In genomic region chr6:18491303-18492090, GRCh38 we compare ENCODE assay signal across 21 cellular contexts.
A peak's percentile ranks its signal among the peaks of the same experiment; 100 is the strongest.
DNase-seq lines count a peak whose midpoint lies in the region; ATAC-seq, FAIRE-seq and TF ChIP-seq lines count a peak whose summit lies in the region.
"Had no signal": no experiment of that assay in that cellular context is flagged by ENCODE, and none has a peak within 500 bp of the region (broad histone marks: within the 10 kb centered on the region; RNA-seq: fewer than 3 reads in every experiment).

No MANE protein-coding gene starts in this region.

- intact Hi-C loops in HepG2 (cut with micrococcal nuclease; ENCODE audit: unreplicated experiment): no loop called here
- intact Hi-C loops in right lobe of liver (cut with DNase I): no loop called here
- intact Hi-C loops in breast epithelium (cut with DNase I; ENCODE audit: low total_unique reads): no loop called here

- H2AFZ ChIP-seq in HepG2 (ENCODE audit: low read length): no peak overlapping the region

- no TSS peak for BruUV-seq in HepG2 (replicated peaks; lab: Mats Ljungman, UMichigan)

- H3K27me3 ChIP-seq in HepG2 (ENCODE audit: control insufficient read depth in 1 of 2, insufficient read depth in 2 of 2, low read length in 2 of 2): no peaks in the 10 kb centered on the region; a peak in 1 of 5 replicates
- no peaks in the 10 kb centered on the region for H3K27me3 ChIP-seq in right lobe of liver
- no peaks in the 10 kb centered on the region for H3K27me3 ChIP-seq in breast epithelium
- no peaks in the 10 kb centered on the region for H3K27me3 ChIP-seq in upper lobe of left lung
- H3K27me3 ChIP-seq: cardiac muscle cell, uterus had no signal

- H3K4me2 ChIP-seq in HepG2 (ENCODE audit: low read depth, low read length): no peak overlapping the region
- H3K4me2 ChIP-seq: A549 had no signal

- TF ChIP-seq POLR2A in HepG2 (IDR thresholded peaks at IDR 0.05; ENCODE audit: insufficient read depth in 1 of 2, low read depth in 2 of 2, low read length in 2 of 2) (no peak), right lobe of liver (IDR thresholded peaks at IDR 0.05) (no peak), breast epithelium (IDR thresholded peaks at IDR 0.05) (no peak), upper lobe of left lung (IDR thresholded peaks at IDR 0.05) (no peak)

- TF ChIP-seq CTCF in HepG2 (CRISPR knock-in tag; IDR thresholded peaks at IDR 0.05) (no peak), right lobe of liver (IDR thresholded peaks at IDR 0.05) (no peak), breast epithelium (IDR thresholded peaks at IDR 0.05) (peak in 1 of 3 donors; percentile 21), upper lobe of left lung (IDR thresholded peaks at IDR 0.05) (peak in 1 of 6 experiments; percentile 13)

- no peak for DNase-seq in HepG2 (ENCODE audit: low spot score)
- DNase-seq in right lobe of liver: no peak
- peak in 1 of 2 donors; percentile 33 for DNase-seq in breast epithelium (ENCODE audit: low spot score in 2 of 2)
- DNase-seq in kidney tubule cell (ENCODE audit: low spot score): peak; percentile 83
- DNase-seq in upper lobe of left lung: no peak
- no peak for DNase-seq in KBM-7
- DNase-seq in DMS114 treated with DMSO at 0.1 percent for 48 hours (lab: John Stamatoyannopoulos, UW; ENCODE audit: unreplicated experiment): no peak
- DNase-seq: activated CD4-positive, alpha-beta T cell treated with anti-CD3 and anti-CD28 coated beads for 4 hours; CD4-positive, alpha-beta memory T cell; left ventricle myocardium superior; naive B cell; NCI-H1694; SHP77; stimulated activated naive CD8-positive, alpha-beta T cell treated with anti-CD3 and anti-CD28 coated beads, Interleukin-15, Interleukin-2, amounts not matched to agents 100 U/mL and 50 U/mL, for 24 hours; T-helper 2 cell; uterus had no signal

- no peak overlapping the region for H3K4me3 ChIP-seq in HepG2 (replicated peaks in 1 of 3; ENCODE audit: insufficient read depth in 1 of 3, low read depth in 2 of 3, low read length in 3 of 3)
- H3K4me3 ChIP-seq in right lobe of liver: no peak overlapping the region
- peak overlapping the region in 1 of 3 donors; percentile 9 for H3K4me3 ChIP-seq in breast epithelium
- H3K4me3 ChIP-seq in upper lobe of left lung: no peak overlapping the region
- H3K4me3 ChIP-seq: A549, cardiac muscle cell, uterus had no signal

- TF ChIP-seq RAD21 in HepG2 (CRISPR knock-in tag; IDR thresholded peaks at IDR 0.05): no peak

- POLR2A ChIA-PET in HepG2 (lab: Yijun Ruan, JAX): no interaction called here

- in situ Hi-C loops in HepG2 (cut with HindIII; ENCODE audit: extremely low pct_ligation_motif_present, low pct_unique_long_range_greater_than_20kb): no loop called here
- in situ Hi-C loops in KBM-7 (cut with MboI; ENCODE audit: low pct_unique_long_range_greater_than_20kb, low sequenced_read_pairs): no loop called here

- no peak for FAIRE-seq in HepG2 (lab: Jason Lieb, UNC)
- FAIRE-seq: A549, G401.6, GM12892 had no signal

- H3K27ac ChIP-seq in HepG2 (ENCODE audit: extremely low read length, insufficient read depth, low read length) (no peak overlapping the region), right lobe of liver (no peak overlapping the region), breast epithelium (peak overlapping the region; percentile 71 to 84), upper lobe of left lung (peak overlapping the region in 3 of 4 donors; percentile 3 to 76 (median 53))
- H3K27ac ChIP-seq: A549, cardiac muscle cell, uterus had no signal

- no peaks in the 10 kb centered on the region for H3K79me2 ChIP-seq in HepG2 (ENCODE audit: insufficient read depth, low read length)

- H3K9ac ChIP-seq in HepG2 (ENCODE audit: insufficient read depth, low read depth, low read length): no peak overlapping the region

- ATAC-seq in HepG2 (peak; percentile 92), right lobe of liver (no peak), upper lobe of left lung (ENCODE audit: low FRiP score in 2 of 2) (peak in 1 of 2 donors; percentile 16), HG03097 (IDR thresholded peaks at IDR 0.05; ENCODE audit: low FRiP score, unreplicated experiment) (no peak)
- ATAC-seq: A549; left ventricle myocardium superior; stimulated activated naive CD8-positive, alpha-beta T cell treated with anti-CD3 and anti-CD28 coated beads, Interleukin-15, Interleukin-2, amounts not matched to agents 100 U/mL and 50 U/mL, for 24 hours had no signal

- H3K36me3 ChIP-seq in HepG2 (replicated peaks in 1 of 2; ENCODE audit: control insufficient read depth in 1 of 2, insufficient read depth in 2 of 2, low read length in 2 of 2) (no peaks in the 10 kb centered on the region), right lobe of liver (no peaks in the 10 kb centered on the region), breast epithelium (no peaks in the 10 kb centered on the region), upper lobe of left lung (no peaks in the 10 kb centered on the region)
- H3K36me3 ChIP-seq: cardiac muscle cell, uterus had no signal

- H3K9me3 ChIP-seq in HepG2 (ENCODE audit: low read length): no peaks in the 10 kb centered on the region
- no peaks in the 10 kb centered on the region for H3K9me3 ChIP-seq in right lobe of liver
- H3K9me3 ChIP-seq in breast epithelium: no peaks in the 10 kb centered on the region
- H3K9me3 ChIP-seq in upper lobe of left lung: no peaks in the 10 kb centered on the region
- H3K9me3 ChIP-seq: A549, uterus had no signal

- CTCF ChIA-PET in HepG2 (lab: Yijun Ruan, JAX; ENCODE audit: low intra/inter-chr PET ratio, low total read pairs): no interaction called here

- H3K4me1 ChIP-seq in HepG2 (ENCODE audit: insufficient read depth, low read length): no peaks in the 10 kb centered on the region
- no peaks in the 10 kb centered on the region for H3K4me1 ChIP-seq in right lobe of liver
- H3K4me1 ChIP-seq in breast epithelium: peaks cover 0 to 4% of the 10 kb centered on the region in 2 donors
- H3K4me1 ChIP-seq in upper lobe of left lung: peaks cover 4 to 31% (median 20%) of the 10 kb centered on the region in 4 donors
- H3K4me1 ChIP-seq: uterus had no signal

- no peak for TF ChIP-seq EP300 in HepG2 (IDR thresholded peaks at IDR 0.05; ENCODE audit: low read depth in 2 of 2, low read length in 2 of 2)
- no peak for TF ChIP-seq EP300 in HepG2 (CRISPR knock-in tag; IDR thresholded peaks at IDR 0.05; ENCODE audit: borderline replicate concordance)
- TF ChIP-seq EP300 in upper lobe of left lung (IDR thresholded peaks at IDR 0.05): no peak

- 42% methylated on average over 13 of the region's 13 CpGs for WGBS in HepG2 (ENCODE audit: low lambda C conversion rate)
- 95% methylated on average over 5 of the region's 13 CpGs for WGBS in right lobe of liver (ENCODE audit: insufficient coverage, low coverage, low lambda C conversion rate, missing lambda C conversion rate)
- WGBS in upper lobe of left lung, 2 donors: 79 to 86% methylated on average over 11 to 13 of the region's 13 CpGs

- no peaks in the 10 kb centered on the region for H4K20me1 ChIP-seq in HepG2 (ENCODE audit: insufficient read depth, low read length)

TF ChIP-seq in HepG2, 621 proteins besides CTCF, POLR2A, EP300 and RAD21 (continues in another document):
- TF ChIP-seq TGIF2 (CRISPR knock-in tag; IDR thresholded peaks at IDR 0.05): no peak
- TF ChIP-seq MIXL1 (CRISPR knock-in tag; IDR thresholded peaks at IDR 0.05): no peak
- TF ChIP-seq ZNF160 (CRISPR knock-in tag; IDR thresholded peaks at IDR 0.05): no peak
- no peak for TF ChIP-seq ZNF839 (CRISPR knock-in tag; IDR thresholded peaks at IDR 0.05; ENCODE audit: borderline replicate concordance)
- no peak for TF ChIP-seq GTF3A (CRISPR knock-in tag; conservative IDR thresholded peaks at IDR 0.05)
- no peak for TF ChIP-seq PATZ1 (CRISPR knock-in tag; IDR thresholded peaks at IDR 0.05)
- no peak for TF ChIP-seq NBN (conservative IDR thresholded peaks at IDR 0.05)
- no peak for TF ChIP-seq SNRNP70 (IDR thresholded peaks at IDR 0.05; ENCODE audit: low read depth, low read length)
- TF ChIP-seq JARID2 (CRISPR knock-in tag; IDR thresholded peaks at IDR 0.05; ENCODE audit: insufficient replicate concordance): no peak
- TF ChIP-seq HIVEP1 (CRISPR knock-in tag; IDR thresholded peaks at IDR 0.05): no peak
- no peak for TF ChIP-seq ARID3A (IDR thresholded peaks at IDR 0.05; ENCODE audit: low read depth, low read length)
- TF ChIP-seq SIX4 (CRISPR knock-in tag; IDR thresholded peaks at IDR 0.05): no peak
- no peak for TF ChIP-seq NFATC3 (CRISPR knock-in tag; IDR thresholded peaks at IDR 0.05)
- TF ChIP-seq CCDC6 (CRISPR knock-in tag; IDR thresholded peaks at IDR 0.05): no peak
- TF ChIP-seq ZNF331 (CRISPR knock-in tag; IDR thresholded peaks at IDR 0.05): no peak

Comparison
In these comparisons a context has a peak if more than half of its experiments do, and no peak if none do; other contexts are left out.
1. H3K27ac ChIP-seq: peak in breast epithelium (2 of 2) and upper lobe of left lung (3 of 4); none in HepG2 (single experiment) and right lobe of liver (0 of 3).